ENCODE assay signal across 27 cellular contexts in genomic region chr1:243299069-243299468, GRCh38. TPM values are rescaled to one million over a fixed set of nuclear protein-coding genes. Genes with fewer than 3 reads are reported as not detected.
DNase-seq lines count a peak whose midpoint lies in the region; FAIRE-seq and TF ChIP-seq lines count a peak whose summit lies in the region.
"Had no signal": no experiment of that assay in that cellular context is flagged by ENCODE, and none has a peak within 500 bp of the region (broad histone marks: within the 10 kb centered on the region; RNA-seq: fewer than 3 reads in every experiment).

No MANE protein-coding gene starts in this region.

- TF ChIP-seq CTCF in HEK293 (tag by site-specific recombination; IDR thresholded peaks at IDR 0.05) (no peak), WERI-Rb-1 (IDR thresholded peaks at IDR 0.05; ENCODE audit: low read depth, low read length) (no peak)

- no peaks in the 10 kb centered on the region for H3K27me3 ChIP-seq in WERI-Rb-1 (ENCODE audit: insufficient read depth, low read depth, severe bottlenecking)
- H3K27me3 ChIP-seq: BE2C, BLaER1 had no signal

- H3K27ac Mint-ChIP-seq in activated naive CD8-positive, alpha-beta T cell treated with anti-CD3 and anti-CD28 coated beads for 36 hours: no peak overlapping the region
- H3K27ac Mint-ChIP-seq: CD4-positive, alpha-beta memory T cell; CD4-positive, CD25-positive, alpha-beta regulatory T cell; CD8-positive, alpha-beta memory T cell had no signal

- H3K4me1 ChIP-seq in HEK293 (ENCODE audit: control insufficient read depth, insufficient read depth, low read length): no peaks in the 10 kb centered on the region
- H3K4me1 ChIP-seq: BE2C, BLaER1 had no signal

- H3K4me1 Mint-ChIP-seq in activated naive CD8-positive, alpha-beta T cell treated with anti-CD3 and anti-CD28 coated beads for 36 hours: peaks cover 8% of the 10 kb centered on the region
- H3K4me1 Mint-ChIP-seq: CD14-positive monocyte; CD8-positive, alpha-beta memory T cell had no signal

- H3K36me3 Mint-ChIP-seq in activated naive CD8-positive, alpha-beta T cell treated with anti-CD3 and anti-CD28 coated beads for 36 hours: peaks cover 61% of the 10 kb centered on the region

- peaks cover 0 to 8% of the 10 kb centered on the region in 2 experiments; a peak in 2 of 3 replicates for H3K36me3 ChIP-seq in HEK293 (ENCODE audit: control insufficient read depth in 2 of 2, insufficient read depth in 1 of 2, low read length in 2 of 2)
- no peaks in the 10 kb centered on the region; the same call in 1 of the 2 replicates for H3K36me3 ChIP-seq in WERI-Rb-1
- H3K36me3 ChIP-seq: BE2C had no signal

- H3K4me3 ChIP-seq in HEK293 (ENCODE audit: low read depth, low read length) (no peak overlapping the region), WERI-Rb-1 (ENCODE audit: low read depth, low read length) (no peak overlapping the region)
- H3K4me3 ChIP-seq: BLaER1, GM12878 had no signal

- POLR2A ChIA-PET in HEK293 (lab: Yijun Ruan, JAX): no interaction called here

- DNase-seq in activated naive CD8-positive, alpha-beta T cell treated with anti-CD3 and anti-CD28 coated beads for 36 hours: no peak
- no peak for DNase-seq in NCI-H1436 (lab: John Stamatoyannopoulos, UW)
- DNase-seq in WERI-Rb-1: no peak
- DNase-seq: ACHN; BE2C; C1 segment of cervical spinal cord; CD4-positive, alpha-beta memory T cell; CD4-positive, CD25-positive, alpha-beta regulatory T cell; CD8-positive, alpha-beta memory T cell; COR-L47; DMS 273 treated with DMSO at 0.1 percent for 48 hours; DMS153; DMS53; DMS79; DND-41; EL; GF-D8 had no signal

- H3K9me3 Mint-ChIP-seq in activated naive CD8-positive, alpha-beta T cell treated with anti-CD3 and anti-CD28 coated beads for 36 hours: peaks cover 19% of the 10 kb centered on the region

- H3K9me3 ChIP-seq in HEK293 (ENCODE audit: control insufficient read depth, insufficient read depth, low read depth, low read length) (no peaks in the 10 kb centered on the region), WERI-Rb-1 (ENCODE audit: severe bottlenecking) (no peaks in the 10 kb centered on the region)
- H3K9me3 ChIP-seq: BE2C had no signal

- no peak overlapping the region for H3K4me3 Mint-ChIP-seq in activated naive CD8-positive, alpha-beta T cell treated with anti-CD3 and anti-CD28 coated beads for 36 hours
- H3K4me3 Mint-ChIP-seq: CD14-positive monocyte; CD4-positive, alpha-beta memory T cell; CD4-positive, CD25-positive, alpha-beta regulatory T cell; CD8-positive, alpha-beta memory T cell had no signal

- H3K27ac ChIP-seq in HEK293 (ENCODE audit: extremely low read depth, low read depth, low read length): no peak overlapping the region
- H3K27ac ChIP-seq in WERI-Rb-1: no peak overlapping the region
- H3K27ac ChIP-seq: 22Rv1, BLaER1 had no signal

- CTCF ChIA-PET in HEK293 (lab: Yijun Ruan, JAX): interaction anchor here (0.7 kb wide), 1 partner anchor 272 kb away, joined by 4 read pairs; no protein-coding TSS in a partner anchor

- peak; percentile 77 for FAIRE-seq in A204.1 (lab: Jason Lieb, UNC)
- peak; percentile 15 for FAIRE-seq in endometrium (lab: Jason Lieb, UNC)
- peak; percentile 49 for FAIRE-seq in islet of Langerhans (lab: Jason Lieb, UNC)
- FAIRE-seq: GM12878, GM12892, GM18507 had no signal

- no peaks in the 10 kb centered on the region for H3K27me3 Mint-ChIP-seq in activated naive CD8-positive, alpha-beta T cell treated with anti-CD3 and anti-CD28 coated beads for 36 hours
- H3K27me3 Mint-ChIP-seq: CD4-positive, alpha-beta memory T cell; CD4-positive, CD25-positive, alpha-beta regulatory T cell; CD8-positive, alpha-beta memory T cell had no signal

TF ChIP-seq in HEK293, 187 proteins besides CTCF, POLR2A, EP300 and RAD21:
- no peak for TF ChIP-seq MEIS1 (CRISPR knock-in tag; IDR thresholded peaks at IDR 0.05; ENCODE audit: borderline replicate concordance)
- TF ChIP-seq ZNF621 (tag by site-specific recombination; IDR thresholded peaks at IDR 0.05): no peak
- no peak for TF ChIP-seq ZNF660 (tag by site-specific recombination; IDR thresholded peaks at IDR 0.05)
- TF ChIP-seq ZNF211 (tag by site-specific recombination; IDR thresholded peaks at IDR 0.05; ENCODE audit: low read depth): peak; percentile 95
- TF ChIP-seq, protein P1, sequence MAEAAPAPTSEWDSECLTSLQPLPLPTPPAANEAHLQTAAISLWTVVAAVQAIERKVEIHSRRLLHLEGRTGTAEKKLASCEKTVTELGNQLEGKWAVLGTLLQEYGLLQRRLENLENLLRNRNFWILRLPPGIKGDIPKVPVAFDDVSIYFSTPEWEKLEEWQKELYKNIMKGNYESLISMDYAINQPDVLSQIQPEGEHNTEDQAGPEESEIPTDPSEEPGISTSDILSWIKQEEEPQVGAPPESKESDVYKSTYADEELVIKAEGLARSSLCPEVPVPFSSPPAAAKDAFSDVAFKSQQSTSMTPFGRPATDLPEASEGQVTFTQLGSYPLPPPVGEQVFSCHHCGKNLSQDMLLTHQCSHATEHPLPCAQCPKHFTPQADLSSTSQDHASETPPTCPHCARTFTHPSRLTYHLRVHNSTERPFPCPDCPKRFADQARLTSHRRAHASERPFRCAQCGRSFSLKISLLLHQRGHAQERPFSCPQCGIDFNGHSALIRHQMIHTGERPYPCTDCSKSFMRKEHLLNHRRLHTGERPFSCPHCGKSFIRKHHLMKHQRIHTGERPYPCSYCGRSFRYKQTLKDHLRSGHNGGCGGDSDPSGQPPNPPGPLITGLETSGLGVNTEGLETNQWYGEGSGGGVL (tag by site-specific recombination; IDR thresholded peaks at IDR 0.05): no peak
- 0 out of 2 replicates have a peak, but pooled peaks have one; percentile 34 for TF ChIP-seq PRDM1 (tag by site-specific recombination; IDR thresholded peaks at IDR 0.05)
- TF ChIP-seq ZNF433 (tag by site-specific recombination; IDR thresholded peaks at IDR 0.05; ENCODE audit: low read depth): no peak
- no peak for TF ChIP-seq GLI2 (tag by site-specific recombination; IDR thresholded peaks at IDR 0.05; ENCODE audit: borderline replicate concordance, low read depth)
- no peak for TF ChIP-seq ZNF416 (tag by site-specific recombination; IDR thresholded peaks at IDR 0.05)
- TF ChIP-seq ZNF837 (tag by site-specific recombination; IDR thresholded peaks at IDR 0.05): no peak
- no peak for TF ChIP-seq ZNF629 (tag by site-specific recombination; IDR thresholded peaks at IDR 0.05)
- no peak for TF ChIP-seq PRDM10 (tag by site-specific recombination; IDR thresholded peaks at IDR 0.05)
TF ChIP-seq in HEK293: peak in this region for 2.

RNA-seq across cellular contexts. Expression of gene SDCCAG8, which starts 43.2 kb away (rescaled TPM):
- total RNA-seq in activated naive CD8-positive, alpha-beta T cell treated with anti-CD3 and anti-CD28 coated beads for 36 hours: 10 to 100 TPM; 24.2 to 24.7 TPM

RNA-seq across cellular contexts. Expression of gene CEP170, which starts 44.0 kb away (rescaled TPM):
- total RNA-seq in activated naive CD8-positive, alpha-beta T cell treated with anti-CD3 and anti-CD28 coated beads for 36 hours: 10 to 100 TPM; 44.3 to 47.4 TPM
